In the genomic region with DNA sequence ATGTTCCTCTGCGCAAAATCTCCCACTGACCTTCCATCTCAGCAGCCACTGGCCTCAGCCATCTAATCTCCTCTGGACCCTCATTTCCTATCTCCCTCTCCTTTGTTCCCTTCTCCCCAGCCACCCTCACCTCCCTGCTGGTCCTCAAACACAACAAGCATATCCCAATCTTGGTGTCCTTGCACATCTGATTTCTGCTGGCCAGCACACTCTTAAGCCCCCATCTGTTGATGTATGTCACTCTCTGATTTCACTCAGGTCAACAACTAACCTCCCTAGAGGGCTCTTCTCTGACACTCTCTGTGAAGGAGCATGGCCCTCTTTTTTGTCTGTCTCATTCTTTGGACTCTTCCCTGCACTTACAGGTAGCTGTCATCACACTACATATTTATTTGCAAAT, we compare ENCODE assay signal across 2 cellular contexts.
TF ChIP-seq lines count a peak whose summit lies in the region.

No MANE protein-coding gene starts in this region.

TF ChIP-seq in HepG2, 621 proteins besides CTCF, POLR2A, EP300 and RAD21 (continued from another document):
- TF ChIP-seq, protein P1, sequence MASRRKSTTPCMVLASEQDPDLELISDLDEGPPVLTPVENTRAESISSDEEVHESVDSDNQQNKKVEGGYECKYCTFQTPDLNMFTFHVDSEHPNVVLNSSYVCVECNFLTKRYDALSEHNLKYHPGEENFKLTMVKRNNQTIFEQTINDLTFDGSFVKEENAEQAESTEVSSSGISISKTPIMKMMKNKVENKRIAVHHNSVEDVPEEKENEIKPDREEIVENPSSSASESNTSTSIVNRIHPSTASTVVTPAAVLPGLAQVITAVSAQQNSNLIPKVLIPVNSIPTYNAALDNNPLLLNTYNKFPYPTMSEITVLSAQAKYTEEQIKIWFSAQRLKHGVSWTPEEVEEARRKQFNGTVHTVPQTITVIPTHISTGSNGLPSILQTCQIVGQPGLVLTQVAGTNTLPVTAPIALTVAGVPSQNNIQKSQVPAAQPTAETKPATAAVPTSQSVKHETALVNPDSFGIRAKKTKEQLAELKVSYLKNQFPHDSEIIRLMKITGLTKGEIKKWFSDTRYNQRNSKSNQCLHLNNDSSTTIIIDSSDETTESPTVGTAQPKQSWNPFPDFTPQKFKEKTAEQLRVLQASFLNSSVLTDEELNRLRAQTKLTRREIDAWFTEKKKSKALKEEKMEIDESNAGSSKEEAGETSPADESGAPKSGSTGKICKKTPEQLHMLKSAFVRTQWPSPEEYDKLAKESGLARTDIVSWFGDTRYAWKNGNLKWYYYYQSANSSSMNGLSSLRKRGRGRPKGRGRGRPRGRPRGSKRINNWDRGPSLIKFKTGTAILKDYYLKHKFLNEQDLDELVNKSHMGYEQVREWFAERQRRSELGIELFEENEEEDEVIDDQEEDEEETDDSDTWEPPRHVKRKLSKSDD (CRISPR knock-in tag; IDR thresholded peaks at IDR 0.05; ENCODE audit: low read depth), result no peak

TF ChIP-seq in WTC11, 78 proteins besides CTCF, POLR2A, EP300 and RAD21:
- TF ChIP-seq, protein P2, sequence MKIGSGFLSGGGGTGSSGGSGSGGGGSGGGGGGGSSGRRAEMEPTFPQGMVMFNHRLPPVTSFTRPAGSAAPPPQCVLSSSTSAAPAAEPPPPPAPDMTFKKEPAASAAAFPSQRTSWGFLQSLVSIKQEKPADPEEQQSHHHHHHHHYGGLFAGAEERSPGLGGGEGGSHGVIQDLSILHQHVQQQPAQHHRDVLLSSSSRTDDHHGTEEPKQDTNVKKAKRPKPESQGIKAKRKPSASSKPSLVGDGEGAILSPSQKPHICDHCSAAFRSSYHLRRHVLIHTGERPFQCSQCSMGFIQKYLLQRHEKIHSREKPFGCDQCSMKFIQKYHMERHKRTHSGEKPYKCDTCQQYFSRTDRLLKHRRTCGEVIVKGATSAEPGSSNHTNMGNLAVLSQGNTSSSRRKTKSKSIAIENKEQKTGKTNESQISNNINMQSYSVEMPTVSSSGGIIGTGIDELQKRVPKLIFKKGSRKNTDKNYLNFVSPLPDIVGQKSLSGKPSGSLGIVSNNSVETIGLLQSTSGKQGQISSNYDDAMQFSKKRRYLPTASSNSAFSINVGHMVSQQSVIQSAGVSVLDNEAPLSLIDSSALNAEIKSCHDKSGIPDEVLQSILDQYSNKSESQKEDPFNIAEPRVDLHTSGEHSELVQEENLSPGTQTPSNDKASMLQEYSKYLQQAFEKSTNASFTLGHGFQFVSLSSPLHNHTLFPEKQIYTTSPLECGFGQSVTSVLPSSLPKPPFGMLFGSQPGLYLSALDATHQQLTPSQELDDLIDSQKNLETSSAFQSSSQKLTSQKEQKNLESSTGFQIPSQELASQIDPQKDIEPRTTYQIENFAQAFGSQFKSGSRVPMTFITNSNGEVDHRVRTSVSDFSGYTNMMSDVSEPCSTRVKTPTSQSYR (CRISPR knock-in tag; IDR thresholded peaks at IDR 0.05), result no peak
- TF ChIP-seq ZNF416 (CRISPR knock-in tag; IDR thresholded peaks at IDR 0.05) (no peak), ZNF121 (CRISPR knock-in tag; IDR thresholded peaks at IDR 0.05) (no peak), ZNF423 (CRISPR knock-in tag; IDR thresholded peaks at IDR 0.05) (no peak), FOXK1 (CRISPR knock-in tag; IDR thresholded peaks at IDR 0.05) (no peak), OVOL2 (CRISPR knock-in tag; IDR thresholded peaks at IDR 0.05; ENCODE audit: borderline replicate concordance) (no peak)
TF ChIP-seq in WTC11: peak in this region for 0.
